In genomic region chr12:5244513-5244972, GRCh38 we compare ENCODE assay signal across 18 cellular contexts.
A peak's percentile ranks its signal among the peaks of the same experiment; 100 is the strongest.
DNase-seq lines count a peak whose midpoint lies in the region; ATAC-seq and TF ChIP-seq lines count a peak whose summit lies in the region.
"Had no signal": no experiment of that assay in that cellular context is flagged by ENCODE, and none has a peak within 500 bp of the region (broad histone marks: within the 10 kb centered on the region; RNA-seq: fewer than 3 reads in every experiment).

No MANE protein-coding gene starts in this region.

- no peaks in the 10 kb centered on the region for H3K9me3 ChIP-seq in SJCRH30 (replicated peaks)
- H3K9me3 ChIP-seq in left lung: no peaks in the 10 kb centered on the region
- H3K9me3 ChIP-seq: pancreas had no signal

- no peak for TF ChIP-seq CTCF in left lung (IDR thresholded peaks at IDR 0.05)
- no peak for TF ChIP-seq CTCF in type B pancreatic cell (conservative IDR thresholded peaks at IDR 0.05)

- DNase-seq in NCI-H748 (lab: John Stamatoyannopoulos, UW; ENCODE audit: unreplicated experiment) (peak; percentile 34), NCI-H748 treated with DMSO at 0.1 percent for 48 hours (lab: John Stamatoyannopoulos, UW) (no peak), SJCRH30 (peak; percentile 22 to 38), left lung (no peak), type B pancreatic cell (ENCODE audit: extremely low spot score, unreplicated experiment) (no peak), RKO (ENCODE audit: low spot score) (no peak)
- DNase-seq: activated CD4-positive, alpha-beta T cell treated with anti-CD3 and anti-CD28 coated beads, Interleukin-2, amount 50 U/mL, for 4 hours; activated T-cell treated with anti-CD3 and anti-CD28 coated beads, Interleukin-2, amount 50 U/mL, for 72 hours; CD4-positive, alpha-beta T cell; EL; head of caudate nucleus; kidney; NCI-H774; pancreas; stimulated activated CD4-positive, alpha-beta T cell treated with anti-CD3 and anti-CD28 coated beads, Interleukin-12 subunit alpha, Interleukin-12 subunit beta, amount 100 ng/mL, for 4 hours; stimulated activated naive CD4-positive, alpha-beta T cell treated with Interleukin-2 at 50 U/mL for 16 hours had no signal

- peaks cover 51% of the 10 kb centered on the region for H3K4me1 ChIP-seq in SJCRH30
- H3K4me1 ChIP-seq in left lung: no peaks in the 10 kb centered on the region
- H3K4me1 ChIP-seq: pancreas had no signal

- ATAC-seq in left lung: peak; percentile 24
- ATAC-seq in GM18505 (IDR thresholded peaks at IDR 0.05; ENCODE audit: unreplicated experiment): no peak
- no peak for ATAC-seq in HG03139 (IDR thresholded peaks at IDR 0.05; ENCODE audit: unreplicated experiment)
- ATAC-seq: activated T-cell treated with anti-CD3 and anti-CD28 coated beads, Interleukin-2, amount 50 U/mL, for 72 hours had no signal

- peaks cover 4% of the 10 kb centered on the region for H3K36me3 Mint-ChIP-seq in type B pancreatic cell

- peak overlapping the region; percentile 28 for H3K27ac Mint-ChIP-seq in type B pancreatic cell
- H3K27ac Mint-ChIP-seq: activated T-cell treated with anti-CD3 and anti-CD28 coated beads, Interleukin-2, amount 50 U/mL, for 72 hours; CD4-positive, alpha-beta T cell had no signal

- no peak overlapping the region for H3K4me3 ChIP-seq in SJCRH30
- no peak overlapping the region for H3K4me3 ChIP-seq in left lung
- H3K4me3 ChIP-seq: pancreas had no signal

- TF ChIP-seq POLR2A in GM18505 (IDR thresholded peaks at IDR 0.05; ENCODE audit: borderline replicate concordance, extremely low read depth, insufficient read depth, insufficient read length): no peak

- H3K36me3 ChIP-seq in SJCRH30: no peaks in the 10 kb centered on the region
- no peaks in the 10 kb centered on the region for H3K36me3 ChIP-seq in left lung
- H3K36me3 ChIP-seq: pancreas had no signal

- no peak overlapping the region for H3K4me3 Mint-ChIP-seq in type B pancreatic cell
- H3K4me3 Mint-ChIP-seq: activated T-cell treated with anti-CD3 and anti-CD28 coated beads, Interleukin-2, amount 50 U/mL, for 72 hours; CD4-positive, alpha-beta T cell had no signal

- H3K9me3 Mint-ChIP-seq in type B pancreatic cell: no peaks in the 10 kb centered on the region
- H3K9me3 Mint-ChIP-seq: CD4-positive, alpha-beta T cell had no signal

- intact Hi-C loops in left lung (cut with DNase I): no loop called here

- H3K4me1 Mint-ChIP-seq in type B pancreatic cell (ENCODE audit: unreplicated experiment): peaks cover 10% of the 10 kb centered on the region

- H3K27ac ChIP-seq in SJCRH30: peak overlapping the region; percentile 18; the same call in 1 of the 2 replicates
- H3K27ac ChIP-seq in left lung: no peak overlapping the region
- H3K27ac ChIP-seq: pancreas had no signal

- H3K27me3 Mint-ChIP-seq in type B pancreatic cell: peaks cover 29% of the 10 kb centered on the region
- H3K27me3 Mint-ChIP-seq: CD4-positive, alpha-beta T cell had no signal

- H3K27me3 ChIP-seq in SJCRH30 (no peaks in the 10 kb centered on the region), left lung (no peaks in the 10 kb centered on the region)
- H3K27me3 ChIP-seq: pancreas had no signal

Comparison
In these comparisons a context has a peak if more than half of its experiments do, and no peak if none do; other contexts are left out.
1. DNase-seq: peak in NCI-H748 (single experiment) and SJCRH30 (2 of 2); none in NCI-H748 treated with DMSO at 0.1 percent for 48 hours (single experiment), left lung (0 of 2), type B pancreatic cell (single experiment) and RKO (single experiment).